In genomic region chr21:23695449-23695848, GRCh38 we compare ENCODE assay signal across 18 cellular contexts.
DNase-seq lines count a peak whose midpoint lies in the region; ATAC-seq and TF ChIP-seq lines count a peak whose summit lies in the region.
"Had no signal": no experiment of that assay in that cellular context is flagged by ENCODE, and none has a peak within 500 bp of the region (broad histone marks: within the 10 kb centered on the region; RNA-seq: fewer than 3 reads in every experiment).

No MANE protein-coding gene starts in this region.

- no peaks in the 10 kb centered on the region for H4K20me1 ChIP-seq in OCI-LY3 (ENCODE audit: insufficient read depth, low read length)

- H3K27ac ChIP-seq in OCI-LY3 (ENCODE audit: low read length) (no peak overlapping the region), thyroid gland (no peak overlapping the region), gastroesophageal sphincter (no peak overlapping the region)

- TF ChIP-seq EP300 in gastroesophageal sphincter (IDR thresholded peaks at IDR 0.05): no peak

- H3K9me3 ChIP-seq in OCI-LY3 (ENCODE audit: insufficient read depth, low read length) (no peaks in the 10 kb centered on the region), thyroid gland (no peaks in the 10 kb centered on the region), gastroesophageal sphincter (peaks cover 0 to 9% (median 0%) of the 10 kb centered on the region in 3 donors)

- H3K9ac ChIP-seq in OCI-LY3 (ENCODE audit: low read length): no peak overlapping the region

- ATAC-seq in HG03159 (IDR thresholded peaks at IDR 0.05; ENCODE audit: unreplicated experiment) (peak; percentile 54), gastroesophageal sphincter (no peak)
- ATAC-seq: GM12878, Panc1, T-helper 17 cell had no signal

- no peak for TF ChIP-seq CTCF in OCI-LY3 (IDR thresholded peaks at IDR 0.05; ENCODE audit: low read depth, low read length)
- no peak for TF ChIP-seq CTCF in thyroid gland (IDR thresholded peaks at IDR 0.05)
- no peak for TF ChIP-seq CTCF in gastroesophageal sphincter (IDR thresholded peaks at IDR 0.05)

- DNase-seq in NCI-H2171 treated with DMSO at 0.1 percent for 48 hours (lab: John Stamatoyannopoulos, UW) (peak; percentile 17), NCI-H2171 (lab: John Stamatoyannopoulos, UW) (no peak), thyroid gland (no peak), dermis blood vessel endothelial cell (no peak), HPDE6-E6E7 (ENCODE audit: extremely low spot score) (no peak)
- DNase-seq: 8988T, COR-L47, GOT3, NCI-H1436 treated with DMSO at 0.1 percent for 48 hours, NCI-H2081, NCI-H2227 treated with DMSO at 0.1 percent for 48 hours, SHP77, T-helper 17 cell had no signal

- H3K36me3 ChIP-seq in OCI-LY3 (replicated peaks; ENCODE audit: low read depth, low read length): no peaks in the 10 kb centered on the region
- no peaks in the 10 kb centered on the region for H3K36me3 ChIP-seq in thyroid gland
- H3K36me3 ChIP-seq in gastroesophageal sphincter: no peaks in the 10 kb centered on the region

- H3K27me3 ChIP-seq in OCI-LY3 (ENCODE audit: low read depth, low read length) (no peaks in the 10 kb centered on the region), thyroid gland (no peaks in the 10 kb centered on the region), gastroesophageal sphincter (no peaks in the 10 kb centered on the region)

- 74 to 81% methylated on average over 5 of the region's 5 CpGs for WGBS in thyroid gland, 2 donors
- WGBS in gastroesophageal sphincter (ENCODE audit: low coverage in 1 of 2), 2 donors: 63 to 68% methylated on average over 5 of the region's 5 CpGs

- H3K79me2 ChIP-seq in OCI-LY3 (ENCODE audit: low read length): no peaks in the 10 kb centered on the region

- peak overlapping the region; percentile 45 for H3K4me2 ChIP-seq in OCI-LY3 (ENCODE audit: low read length)

- TF ChIP-seq POLR2A in thyroid gland (IDR thresholded peaks at IDR 0.05) (no peak), gastroesophageal sphincter (IDR thresholded peaks at IDR 0.05) (no peak)

- peak overlapping the region; percentile 43; the same call in 1 of the 2 replicates for H2AFZ ChIP-seq in OCI-LY3 (ENCODE audit: low read depth, low read length)

- H3K4me3 ChIP-seq in OCI-LY3 (ENCODE audit: low read length) (peak overlapping the region; percentile 26; the same call in 1 of the 2 replicates), thyroid gland (replicated peaks in 1 of 3) (no peak overlapping the region), gastroesophageal sphincter (no peak overlapping the region)
- H3K4me3 ChIP-seq: GM12878 had no signal

- intact Hi-C loops in thyroid gland (cut with DNase I): no loop called here

- H3K4me1 ChIP-seq in OCI-LY3 (ENCODE audit: low read length) (peaks cover 5% of the 10 kb centered on the region), thyroid gland (no peaks in the 10 kb centered on the region), gastroesophageal sphincter (no peaks in the 10 kb centered on the region)
